19 cellular contexts compared by ENCODE assay signal in genomic region chr7:70587739-70588138, GRCh38.
"Had no signal": no experiment of that assay in that cellular context is flagged by ENCODE, and none has a peak within 500 bp of the region (broad histone marks: within the 10 kb centered on the region; RNA-seq: fewer than 3 reads in every experiment).

No MANE protein-coding gene starts in this region.

- H3K27me3 ChIP-seq: foreskin keratinocyte, pancreas, thyroid gland had no signal

- H3K27ac Mint-ChIP-seq: activated naive CD4-positive, alpha-beta T cell treated with anti-CD3 and anti-CD28 coated beads for 36 hours; activated T-cell treated with anti-CD3 and anti-CD28 coated beads, Interleukin-2, amount 50 U/mL, for 24 hours; activated T-helper 17 cell treated with anti-CD3 and anti-CD28 coated beads, Interleukin-2, amount 50 U/mL, for 72 hours; dendritic cell treated with granulocyte-macrophage colony-stimulating factor and Interleukin-4, amounts not matched to agents 40 ng/mL and 50 ng/mL, for 4 days; stimulated activated naive CD8-positive, alpha-beta T cell treated with anti-CD3 and anti-CD28 coated beads, Interleukin-15, Interleukin-2, amounts not matched to agents 100 ng/mL and 50 ng/mL, for 24 hours had no signal

- H3K4me1 Mint-ChIP-seq: activated T-helper 17 cell treated with anti-CD3 and anti-CD28 coated beads, Interleukin-2, amount 50 U/mL, for 72 hours had no signal

- DNase-seq: activated CD4-positive, alpha-beta T cell treated with anti-CD3 and anti-CD28 coated beads for 1 hour; activated CD8-positive, alpha-beta memory T cell treated with anti-CD3 and anti-CD28 coated beads, Interleukin-2, amount 50 U/mL, for 4 hours; activated naive CD4-positive, alpha-beta T cell treated with anti-CD3 and anti-CD28 coated beads for 36 hours; activated T-cell treated with anti-CD3 and anti-CD28 coated beads, Interleukin-2, amount 50 U/mL, for 24 hours; effector CD4-positive, alpha-beta T cell; foreskin keratinocyte; kidney glomerular epithelial cell; left ventricle myocardium superior; pancreas; right cardiac atrium; stimulated activated CD4-positive, alpha-beta T cell treated with anti-CD3 and anti-CD28 coated beads, Interleukin-1b, Interleukin-23, amount 100 ng/mL, for 48 hours; substantia nigra; T-helper 1 cell; thyroid gland; WERI-Rb-1 had no signal

- H3K36me3 ChIP-seq: cardiac muscle cell, pancreas, thyroid gland, WERI-Rb-1 had no signal

- H3K27me3 Mint-ChIP-seq: activated T-cell treated with anti-CD3 and anti-CD28 coated beads, Interleukin-2, amount 50 U/mL, for 24 hours; activated T-helper 17 cell treated with anti-CD3 and anti-CD28 coated beads, Interleukin-2, amount 50 U/mL, for 72 hours; dendritic cell treated with granulocyte-macrophage colony-stimulating factor and Interleukin-4, amounts not matched to agents 40 ng/mL and 50 ng/mL, for 4 days; stimulated activated naive CD8-positive, alpha-beta T cell treated with anti-CD3 and anti-CD28 coated beads, Interleukin-15, Interleukin-2, amounts not matched to agents 100 ng/mL and 50 ng/mL, for 24 hours had no signal

- H3K4me3 Mint-ChIP-seq: activated naive CD4-positive, alpha-beta T cell treated with anti-CD3 and anti-CD28 coated beads for 36 hours; activated T-cell treated with anti-CD3 and anti-CD28 coated beads, Interleukin-2, amount 50 U/mL, for 24 hours; activated T-helper 17 cell treated with anti-CD3 and anti-CD28 coated beads, Interleukin-2, amount 50 U/mL, for 72 hours; dendritic cell treated with granulocyte-macrophage colony-stimulating factor and Interleukin-4, amounts not matched to agents 40 ng/mL and 50 ng/mL, for 4 days; stimulated activated naive CD8-positive, alpha-beta T cell treated with anti-CD3 and anti-CD28 coated beads, Interleukin-15, Interleukin-2, amounts not matched to agents 100 ng/mL and 50 ng/mL, for 24 hours had no signal

- H3K4me3 ChIP-seq: cardiac muscle cell, pancreas, thyroid gland had no signal

- H3K27ac ChIP-seq: cardiac muscle cell, foreskin keratinocyte, pancreas, thyroid gland, WERI-Rb-1 had no signal

- H3K4me1 ChIP-seq: thyroid gland had no signal

- H3K9me3 Mint-ChIP-seq: activated naive CD4-positive, alpha-beta T cell treated with anti-CD3 and anti-CD28 coated beads for 36 hours; activated T-cell treated with anti-CD3 and anti-CD28 coated beads, Interleukin-2, amount 50 U/mL, for 24 hours; activated T-helper 17 cell treated with anti-CD3 and anti-CD28 coated beads, Interleukin-2, amount 50 U/mL, for 72 hours; dendritic cell treated with granulocyte-macrophage colony-stimulating factor and Interleukin-4, amounts not matched to agents 40 ng/mL and 50 ng/mL, for 4 days; stimulated activated naive CD8-positive, alpha-beta T cell treated with anti-CD3 and anti-CD28 coated beads, Interleukin-15, Interleukin-2, amounts not matched to agents 100 ng/mL and 50 ng/mL, for 24 hours had no signal

- ATAC-seq: activated T-helper 17 cell treated with anti-CD3 and anti-CD28 coated beads, Interleukin-2, amount 50 U/mL, for 72 hours; foreskin keratinocyte; left ventricle myocardium superior; pancreas; right cardiac atrium had no signal

- H3K9me3 ChIP-seq: pancreas, thyroid gland had no signal
